In the genomic region with DNA sequence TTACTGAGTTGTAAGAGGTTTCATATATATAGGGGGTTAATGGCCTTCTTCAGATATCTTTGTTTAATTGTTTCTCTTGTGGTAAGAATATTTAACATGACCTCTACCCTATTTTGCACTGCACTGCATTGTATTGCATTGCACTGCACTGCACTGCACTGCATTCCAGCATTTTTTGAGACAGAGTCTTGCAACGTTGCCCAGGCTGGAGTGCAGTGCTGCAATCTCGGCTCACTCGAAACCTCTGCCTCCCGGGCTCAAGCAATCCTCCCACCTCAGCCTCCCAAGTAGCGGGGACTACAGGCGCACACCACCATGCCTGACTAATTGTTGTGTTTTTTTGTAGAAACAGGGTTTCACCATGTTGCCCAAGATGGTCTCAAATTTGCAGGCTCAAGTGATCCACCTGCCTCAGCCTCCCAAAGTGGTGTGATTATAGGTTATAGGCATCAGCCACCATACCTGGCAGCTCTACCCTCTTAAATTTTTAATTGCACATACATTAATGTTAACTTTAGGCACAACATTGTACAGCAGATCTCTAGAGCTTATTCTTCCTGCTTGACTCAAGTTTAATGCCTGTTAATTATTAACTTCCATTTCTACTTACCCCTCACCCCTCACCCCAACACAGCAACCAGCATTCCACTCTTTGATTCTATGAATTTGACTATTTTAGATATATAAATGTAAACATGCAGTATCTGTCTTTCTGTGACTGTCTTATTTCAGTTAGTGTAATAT, we compare ENCODE assay signal across 24 cellular contexts.
"Had no signal": no experiment of that assay in that cellular context is flagged by ENCODE, and none has a peak within 500 bp of the region (broad histone marks: within the 10 kb centered on the region; RNA-seq: fewer than 3 reads in every experiment).

No MANE protein-coding gene starts in this region.

- ATAC-seq: activated CD4-positive, alpha-beta T cell treated with anti-CD3 and anti-CD28 coated beads for 36 hours; activated CD4-positive, CD25-positive, alpha-beta regulatory T cell treated with anti-CD3 and anti-CD28 coated beads, Interleukin-2, amount 50 U/mL, for 24 hours; activated CD8-positive, alpha-beta T cell treated with anti-CD3 and anti-CD28 coated beads, Interleukin-2, amount 10 ng/mL, durations not matched to agents 7 days and 5 days; Panc1 had no signal

- H3K27me3 ChIP-seq: ascending aorta, cardiac muscle cell, SJSA1 had no signal

- H3K36me3 ChIP-seq: ascending aorta, cardiac muscle cell, SJSA1 had no signal

- H3K4me2 ChIP-seq: SK-N-SH had no signal

- H3K27ac ChIP-seq: ascending aorta, cardiac muscle cell, SJSA1 had no signal

- DNase-seq: activated CD4-positive, alpha-beta T cell treated with anti-CD3 and anti-CD28 coated beads for 36 hours; activated CD4-positive, alpha-beta T cell treated with anti-CD3 and anti-CD28 coated beads, Interleukin-2, amount 10 ng/mL, durations not matched to agents 7 days and 5 days; activated CD4-positive, alpha-beta T cell treated with anti-CD3 and anti-CD28 coated beads, Interleukin-2, amount 50 U/mL, for 48 hours; activated CD8-positive, alpha-beta T cell treated with anti-CD3 and anti-CD28 coated beads, Interleukin-2, amount 10 ng/mL, durations not matched to agents 7 days and 5 days; activated gamma-delta T cell; activated naive CD4-positive, alpha-beta T cell treated with Interleukin-2 at 50 U/mL for 16 hours; activated naive CD8-positive, alpha-beta T cell treated with anti-CD3 and anti-CD28 coated beads, Interleukin-2, amount 10 ng/mL, durations not matched to agents 7 days and 5 days; activated T-cell treated with anti-CD3 and anti-CD28 coated beads, Interleukin-2, amount 50 U/mL, for 24 hours; amygdala; NCI-H1105 treated with DMSO at 0.1 percent for 48 hours; NCI-H1436; NCI-H1694; NCI-H1930; NCI-H2081 treated with DMSO at 0.1 percent for 48 hours; NCI-H226; NCI-H524 treated with DMSO at 0.1 percent for 48 hours; SHP77; SK-N-SH had no signal

- FAIRE-seq: TTC549 had no signal

- H3K4me3 ChIP-seq: ascending aorta, cardiac muscle cell, SJSA1 had no signal

- H3K9me3 ChIP-seq: SJSA1, SK-N-SH had no signal

- H3K9me2 ChIP-seq: SK-N-SH had no signal

- H3K4me1 ChIP-seq: ascending aorta, SJSA1 had no signal
